Comparison of ENCODE assay signal across 1 cellular context in genomic region chr3:48439820-48440589, GRCh38.
TF ChIP-seq lines count a peak whose summit lies in the region.

Gene CCDC51 (minus strand): TSS chr3:48440119. CDS start chr3:48435128, 4,991 bp downstream.
Gene TMA7 (plus strand): TSS chr3:48440257. CDS start chr3:48440297, 40 bp downstream.

TF ChIP-seq in K562, 482 proteins besides CTCF, POLR2A, EP300 and RAD21 (continued from another document):
- TF ChIP-seq CBX8 (IDR thresholded peaks at IDR 0.05; ENCODE audit: borderline replicate concordance, extremely low read depth, low read depth, low read length, poor library complexity, severe bottlenecking), result no peak
- TF ChIP-seq RBM39 (optimal IDR thresholded peaks at IDR 0.05; ENCODE audit: low read depth, low read length), result no peak
- peak; percentile 24; the same call in 1 of the 2 replicates for TF ChIP-seq RB1 (IDR thresholded peaks at IDR 0.05; ENCODE audit: low read depth)
- no peak for TF ChIP-seq ZNF3 (CRISPR knock-in tag; IDR thresholded peaks at IDR 0.05)
- no peak for TF ChIP-seq DDX20 (tag; IDR thresholded peaks at IDR 0.05; ENCODE audit: low read depth)
- no peak for TF ChIP-seq SFPQ (IDR thresholded peaks at IDR 0.05; ENCODE audit: low read depth, low read length)
- TF ChIP-seq NR1H2 (CRISPR knock-in tag; IDR thresholded peaks at IDR 0.05), result no peak
- TF ChIP-seq ZKSCAN3 (CRISPR knock-in tag; IDR thresholded peaks at IDR 0.05), result no peak
- no peak for TF ChIP-seq THAP12 (CRISPR knock-in tag; IDR thresholded peaks at IDR 0.05)
- peak; percentile 30; the same call in 1 of the 2 replicates for TF ChIP-seq CEBPZ (IDR thresholded peaks at IDR 0.05; ENCODE audit: borderline replicate concordance, low read depth, low read length)
- no peak for TF ChIP-seq KAT2B (IDR thresholded peaks at IDR 0.05; ENCODE audit: low read depth, low read length)
- TF ChIP-seq ZBTB40 (IDR thresholded peaks at IDR 0.05), result peak; percentile 96
- no peak for TF ChIP-seq ZBTB40 (CRISPR knock-in tag; IDR thresholded peaks at IDR 0.05)
- no peak for TF ChIP-seq ZNF23 (CRISPR knock-in tag; IDR thresholded peaks at IDR 0.05)
- no peak for TF ChIP-seq ZNF280B (CRISPR knock-in tag; IDR thresholded peaks at IDR 0.05)
- TF ChIP-seq MAFF (IDR thresholded peaks at IDR 0.05; ENCODE audit: low read length), result no peak
- TF ChIP-seq JUND (IDR thresholded peaks at IDR 0.05; ENCODE audit: borderline replicate concordance, low read depth, low read length), result no peak; the same call in 1 of the 2 replicates
- no peak for TF ChIP-seq JUND (tag; IDR thresholded peaks at IDR 0.05; ENCODE audit: borderline replicate concordance, low read depth, low read length)
- no peak for TF ChIP-seq CHD1 (IDR thresholded peaks at IDR 0.05; ENCODE audit: low read length)
- TF ChIP-seq ZNF263 (CRISPR knock-in tag; IDR thresholded peaks at IDR 0.05; ENCODE audit: borderline replicate concordance), result peak; percentile 14; the same call in 1 of the 2 replicates
- no peak for TF ChIP-seq THRAP3 (IDR thresholded peaks at IDR 0.05; ENCODE audit: borderline replicate concordance)
- TF ChIP-seq GTF2B (IDR thresholded peaks at IDR 0.05; ENCODE audit: extremely low read depth, insufficient read length), result no peak
- TF ChIP-seq KLF6 (CRISPR knock-in tag; IDR thresholded peaks at IDR 0.05; ENCODE audit: borderline replicate concordance), result no peak
- TF ChIP-seq NFYB (IDR thresholded peaks at IDR 0.05; ENCODE audit: extremely low read depth, insufficient read length), result peak; percentile 68
- no peak for TF ChIP-seq SRSF9 (IDR thresholded peaks at IDR 0.05; ENCODE audit: borderline replicate concordance, low read depth, low read length)
- TF ChIP-seq MCM2 (IDR thresholded peaks at IDR 0.05; ENCODE audit: low read depth), result no peak
- TF ChIP-seq JUN (IDR thresholded peaks at IDR 0.05; ENCODE audit: borderline replicate concordance, low read depth, low read length), result no peak
- TF ChIP-seq JUN (CRISPR knock-in tag; IDR thresholded peaks at IDR 0.05; ENCODE audit: borderline replicate concordance), result no peak
- 0 out of 2 replicates have a peak, but pooled peaks have one; percentile 45 for TF ChIP-seq HDAC2 (IDR thresholded peaks at IDR 0.05)
- TF ChIP-seq ZNF143 (CRISPR knock-in tag; IDR thresholded peaks at IDR 0.05), result no peak
- TF ChIP-seq ZNF77 (CRISPR knock-in tag; IDR thresholded peaks at IDR 0.05), result no peak
